8 cellular contexts compared by ENCODE assay signal in genomic region chr15:67240235-67241131, GRCh38. TPM values are rescaled to one million over a fixed set of nuclear protein-coding genes. Genes with fewer than 3 reads are reported as not detected.
DNase-seq lines count a peak whose midpoint lies in the region; ATAC-seq and TF ChIP-seq lines count a peak whose summit lies in the region.

No MANE protein-coding gene starts in this region.

- no peaks in the 10 kb centered on the region for H3K9me2 ChIP-seq in SU-DHL-6 (replicated peaks; ENCODE audit: insufficient read depth, low read length)

- 0 out of 2 replicates have a peak, but pooled peaks cover 5% of the 10 kb centered on the region for H3F3A ChIP-seq in SU-DHL-6 (ENCODE audit: insufficient read depth)

- intact Hi-C loops in heart right ventricle (cut with DNase I) = loop anchor here in 1 of 10 donors (5.0 kb wide), 1 partner anchor 63 kb away; no protein-coding TSS in a partner anchor
- intact Hi-C loops in stomach (cut with DNase I; ENCODE audit: low total_unique reads) = no loop called here
- intact Hi-C loops in ascending aorta (cut with DNase I) = no loop called here

- H3K4me3 ChIP-seq in heart right ventricle (no peak overlapping the region), right atrium auricular region (no peak overlapping the region), KMS-11 (IDR thresholded peaks at IDR 0.05; ENCODE audit: insufficient read depth, low read depth, low read length) (no peak overlapping the region), SU-DHL-6 (ENCODE audit: insufficient read depth, low read length, poor library complexity, severe bottlenecking) (no peak overlapping the region), endodermal cell (ENCODE audit: low read length) (no peak overlapping the region), stomach (no peak overlapping the region), ascending aorta (no peak overlapping the region)

- H3K27me3 Mint-ChIP-seq in endodermal cell (ENCODE audit: insufficient read depth) = no peaks in the 10 kb centered on the region

- H3K9me3 ChIP-seq in heart right ventricle (no peaks in the 10 kb centered on the region), right atrium auricular region (no peaks in the 10 kb centered on the region), SU-DHL-6 (ENCODE audit: insufficient read depth, low read length) (no peaks in the 10 kb centered on the region), endodermal cell (ENCODE audit: control insufficient read depth, low read length) (no peaks in the 10 kb centered on the region), stomach (no peaks in the 10 kb centered on the region), ascending aorta (no peaks in the 10 kb centered on the region)

- H4K20me1 ChIP-seq in KMS-11 (ENCODE audit: insufficient read depth) (0 out of 2 replicates have a peak, but pooled peaks cover 8% of the 10 kb centered on the region), SU-DHL-6 (ENCODE audit: low read depth, low read length) (0 out of 2 replicates have a peak, but pooled peaks cover 6% of the 10 kb centered on the region)

- H3K4me1 Mint-ChIP-seq in endodermal cell = peaks cover 29% of the 10 kb centered on the region

- no peak for TF ChIP-seq POLR2A in stomach (IDR thresholded peaks at IDR 0.05)

- H3K27me3 ChIP-seq in heart right ventricle (no peaks in the 10 kb centered on the region), right atrium auricular region (no peaks in the 10 kb centered on the region), KMS-11 (ENCODE audit: insufficient read depth, low read depth) (no peaks in the 10 kb centered on the region), SU-DHL-6 (ENCODE audit: low read length) (no peaks in the 10 kb centered on the region), endodermal cell (ENCODE audit: control insufficient read depth, insufficient read depth, low read length, poor library complexity, severe bottlenecking) (no peaks in the 10 kb centered on the region), stomach (no peaks in the 10 kb centered on the region), ascending aorta (no peaks in the 10 kb centered on the region)

- no peak overlapping the region for H3K27ac ChIP-seq in heart right ventricle
- H3K27ac ChIP-seq in right atrium auricular region = no peak overlapping the region
- H3K27ac ChIP-seq in KMS-11 = peak overlapping the region; percentile 67; the same call in 1 of the 2 replicates
- H3K27ac ChIP-seq in SU-DHL-6 (ENCODE audit: low read depth, low read length) = no peak overlapping the region
- H3K27ac ChIP-seq in endodermal cell (ENCODE audit: low read depth, low read length) = no peak overlapping the region
- no peak overlapping the region for H3K27ac ChIP-seq in stomach
- H3K27ac ChIP-seq in ascending aorta = no peak overlapping the region

- no peak overlapping the region for H3K4me3 Mint-ChIP-seq in endodermal cell

- peak in 5 of 9 donors; percentile 24 to 45 (median 41) for TF ChIP-seq CTCF in heart right ventricle (IDR thresholded peaks at IDR 0.05)
- peak in 1 of 2 donors; percentile 40 for TF ChIP-seq CTCF in right atrium auricular region (IDR thresholded peaks at IDR 0.05)
- TF ChIP-seq CTCF in KMS-11 (conservative IDR thresholded peaks at IDR 0.05; ENCODE audit: low read depth, low read length) = peak; percentile 53
- TF ChIP-seq CTCF in SU-DHL-6 (IDR thresholded peaks at IDR 0.05; ENCODE audit: insufficient read depth, low read length, poor library complexity, severe bottlenecking) = peak; percentile 40
- peak; percentile 62 for TF ChIP-seq CTCF in endodermal cell (conservative IDR thresholded peaks at IDR 0.05)
- peak in 3 of 7 experiments; percentile 11 to 39 (median 35) for TF ChIP-seq CTCF in stomach (IDR thresholded peaks at IDR 0.05)
- peak in 1 of 3 experiments; percentile 33 for TF ChIP-seq CTCF in ascending aorta (IDR thresholded peaks at IDR 0.05)

- TF ChIP-seq EP300 in stomach (IDR thresholded peaks at IDR 0.05) = no peak

- no peaks in the 10 kb centered on the region for H3K9me3 Mint-ChIP-seq in endodermal cell

- H3K27ac Mint-ChIP-seq in endodermal cell = no peak overlapping the region

- H3K79me2 ChIP-seq in KMS-11 (ENCODE audit: insufficient read depth, low read depth) = peaks cover 67% of the 10 kb centered on the region
- peaks cover 59% of the 10 kb centered on the region for H3K79me2 ChIP-seq in SU-DHL-6 (ENCODE audit: insufficient read depth, low read length)

- DNase-seq in heart right ventricle (no peak), right atrium auricular region (ENCODE audit: low spot score) (no peak), endodermal cell (no peak), stomach (peak; percentile 43), ascending aorta (ENCODE audit: low spot score in 2 of 2) (no peak)

- H2AFZ ChIP-seq in KMS-11 (ENCODE audit: low read depth) (no peak overlapping the region), SU-DHL-6 (ENCODE audit: low read depth, low read length, severe bottlenecking) (no peak overlapping the region)

- WGBS in heart right ventricle, 2 donors = 60 to 62% methylated on average over 3 of the region's 3 CpGs
- WGBS in endodermal cell (ENCODE audit: insufficient coverage in 1 of 2, insufficient read length in 1 of 2), 2 experiments = 77 to 78% methylated on average over 3 of the region's 3 CpGs
- WGBS in stomach, 5 donors = 21 to 54% (median 38%) methylated on average over 3 of the region's 3 CpGs

- peaks cover 19% of the 10 kb centered on the region for H3K36me3 Mint-ChIP-seq in endodermal cell (ENCODE audit: low read depth)

- peaks cover 0 to 14% (median under 1%) of the 10 kb centered on the region in 9 donors for H3K36me3 ChIP-seq in heart right ventricle
- H3K36me3 ChIP-seq in right atrium auricular region = no peaks in the 10 kb centered on the region
- H3K36me3 ChIP-seq in KMS-11 (ENCODE audit: insufficient read depth) = no peaks in the 10 kb centered on the region
- H3K36me3 ChIP-seq in SU-DHL-6 (ENCODE audit: low read length) = no peaks in the 10 kb centered on the region
- peaks cover 21% of the 10 kb centered on the region for H3K36me3 ChIP-seq in endodermal cell (ENCODE audit: control insufficient read depth, insufficient read depth, low read length)
- H3K36me3 ChIP-seq in stomach = peaks cover 0 to 8% (median 6%) of the 10 kb centered on the region in 4 donors
- peaks cover 0 to under 1% of the 10 kb centered on the region in 2 donors for H3K36me3 ChIP-seq in ascending aorta

- no peak for ATAC-seq in heart right ventricle
- no peak for ATAC-seq in GM18868 (IDR thresholded peaks at IDR 0.05; ENCODE audit: unreplicated experiment)

- peak overlapping the region; percentile 96 for H3K4me2 ChIP-seq in KMS-11
- H3K4me2 ChIP-seq in SU-DHL-6 (ENCODE audit: low read depth, low read length, poor library complexity, severe bottlenecking) = no peak overlapping the region

- H3K9ac ChIP-seq in KMS-11 (no peak overlapping the region), SU-DHL-6 (ENCODE audit: low read length) (no peak overlapping the region), endodermal cell (ENCODE audit: extremely low read depth, low read length, poor library complexity, severe bottlenecking) (no peak overlapping the region)

- H3K4me1 ChIP-seq in heart right ventricle (peaks cover 0 to 37% (median 0%) of the 10 kb centered on the region in 9 donors), right atrium auricular region (peaks cover 0 to 4% of the 10 kb centered on the region in 2 donors), KMS-11 (ENCODE audit: low read depth, poor library complexity, severe bottlenecking) (peaks cover 45% of the 10 kb centered on the region), endodermal cell (ENCODE audit: control insufficient read depth, insufficient read depth, low read length) (no peaks in the 10 kb centered on the region), stomach (peaks cover 4 to 44% (median 23%) of the 10 kb centered on the region in 4 donors), ascending aorta (no peaks in the 10 kb centered on the region)

RNA-seq across cellular contexts. Expression of gene AAGAB, which starts 14.0 kb away (rescaled TPM):
- total RNA-seq in heart right ventricle (10 to 100 TPM; 17.4 to 33.4 (median 24.3) TPM), right atrium auricular region (10 to 100 TPM; 12.6 to 20.4 TPM), endodermal cell (10 to 100 TPM; 67.7 to 99.1 TPM), stomach (10 to 100 TPM; 16.9 to 89.5 (median 51.4) TPM), ascending aorta (27.8 TPM)
- polyA plus RNA-seq in heart right ventricle (10 to 100 TPM in 1 of 2 donors, 1 to 10 TPM in 1; 4.3 to 26.4 TPM), stomach (10 to 100 TPM; 11.2 to 30.5 (median 23.2) TPM)
- polyA plus RNA-seq in endodermal cell (2013, experiment 1 of 2) = 42.5 TPM
- 44.0 TPM for polyA plus RNA-seq in endodermal cell (2013, experiment 2 of 2)

RNA-seq across cellular contexts. Expression of gene IQCH, which starts 14.1 kb away (rescaled TPM):
- total RNA-seq in heart right ventricle (1 to 10 TPM in 8 of 10 donors, under 1 TPM in 2; 0.51 to 2.6 (median 1.3) TPM), right atrium auricular region (under 1 TPM; 0.52 to 0.83 TPM), endodermal cell (10 to 100 TPM in 1 of 2 donors, 1 to 10 TPM in 1; 6.2 to 12.8 TPM), stomach (1 to 10 TPM in 3 of 5 donors, under 1 TPM in 1, not detected in 1; 0.29 to 9.4 (median 4.6) TPM), ascending aorta (not detected)
- polyA plus RNA-seq in heart right ventricle (under 1 TPM; 0.29 to 0.83 TPM), stomach (1 to 10 TPM in 2 of 3 donors, under 1 TPM in 1; 0.25 to 1.7 (median 1.7) TPM)
- polyA plus RNA-seq in endodermal cell (2013, experiment 1 of 2) = 5.0 TPM
- polyA plus RNA-seq in endodermal cell (2013, experiment 2 of 2) = 5.8 TPM
